ENCODE assay signal across 21 cellular contexts in genomic region chr10:105855791-105856190, GRCh38.
DNase-seq lines count a peak whose midpoint lies in the region; ATAC-seq and TF ChIP-seq lines count a peak whose summit lies in the region.
"Had no signal": no experiment of that assay in that cellular context is flagged by ENCODE, and none has a peak within 500 bp of the region (broad histone marks: within the 10 kb centered on the region; RNA-seq: fewer than 3 reads in every experiment).

No MANE protein-coding gene starts in this region.

- no peak overlapping the region for H3K4me3 Mint-ChIP-seq in MCF 10A (ENCODE audit: unreplicated experiment)
- H3K4me3 Mint-ChIP-seq: CD14-positive monocyte; CD4-positive, alpha-beta memory T cell; H9 had no signal

- DNase-seq in MCF 10A (ENCODE audit: unreplicated experiment), result peak; percentile 47
- no peak for DNase-seq in breast epithelium (ENCODE audit: low spot score in 2 of 2)
- DNase-seq in astrocyte of the hippocampus (ENCODE audit: low read depth, low spot score), result peak; percentile 77
- DNase-seq in thyroid gland, result peak; percentile 53 to 72
- DNase-seq in OCI-M2 (lab: John Stamatoyannopoulos, UW; ENCODE audit: unreplicated experiment), result no peak
- DNase-seq: 8988T; ACHN; AML-193; BE2C; Calu3; CD4-positive, alpha-beta memory T cell; COR-L47; DMS153; DND-41; GM23248; H9 had no signal

- H3K9me3 ChIP-seq in breast epithelium (no peaks in the 10 kb centered on the region), thyroid gland (no peaks in the 10 kb centered on the region)
- H3K9me3 ChIP-seq: A549; BE2C; BLaER1 treated with 17β-estradiol and CSF1 and Interleukin-3, amounts not matched to agents 10 nM and 100 nM had no signal

- no peaks in the 10 kb centered on the region for H3K36me3 Mint-ChIP-seq in MCF 10A (ENCODE audit: insufficient read depth, unreplicated experiment)
- H3K36me3 Mint-ChIP-seq: CD14-positive monocyte; CD4-positive, alpha-beta memory T cell had no signal

- no peak for TF ChIP-seq CTCF in MCF 10A (IDR thresholded peaks at IDR 0.05; ENCODE audit: unreplicated experiment)
- TF ChIP-seq CTCF in breast epithelium (IDR thresholded peaks at IDR 0.05), result no peak
- TF ChIP-seq CTCF in thyroid gland (IDR thresholded peaks at IDR 0.05), result no peak

- intact Hi-C loops in MCF 10A (cut with micrococcal nuclease), result no loop called here
- intact Hi-C loops in breast epithelium (cut with DNase I; ENCODE audit: low total_unique reads), result no loop called here
- intact Hi-C loops in thyroid gland (cut with DNase I), result no loop called here

- 20 to 43% methylated on average over 2 of the region's 2 CpGs for WGBS in thyroid gland, 2 donors

- H3K27me3 ChIP-seq in breast epithelium (no peaks in the 10 kb centered on the region), thyroid gland (no peaks in the 10 kb centered on the region)
- H3K27me3 ChIP-seq: BE2C; BLaER1 treated with 17β-estradiol and CSF1 and Interleukin-3, amounts not matched to agents 10 nM and 100 nM had no signal

- no peaks in the 10 kb centered on the region for H3K9me3 Mint-ChIP-seq in MCF 10A (ENCODE audit: unreplicated experiment)

- H3K27me3 Mint-ChIP-seq in MCF 10A (ENCODE audit: insufficient read depth, unreplicated experiment), result no peaks in the 10 kb centered on the region
- H3K27me3 Mint-ChIP-seq: CD4-positive, alpha-beta memory T cell had no signal

- CTCF ChIA-PET in MCF 10A (lab: Yijun Ruan, JAX), result no interaction called here

- no peaks in the 10 kb centered on the region for H3K36me3 ChIP-seq in breast epithelium
- no peaks in the 10 kb centered on the region for H3K36me3 ChIP-seq in thyroid gland
- H3K36me3 ChIP-seq: BE2C; BLaER1 treated with 17β-estradiol and CSF1 and Interleukin-3, amounts not matched to agents 10 nM and 100 nM had no signal

- no peak overlapping the region for H3K27ac Mint-ChIP-seq in MCF 10A (ENCODE audit: low read depth, unreplicated experiment)
- H3K27ac Mint-ChIP-seq: CD14-positive monocyte; CD4-positive, alpha-beta memory T cell; H9 had no signal

- H3K27ac ChIP-seq in breast epithelium, result no peak overlapping the region
- no peak overlapping the region for H3K27ac ChIP-seq in thyroid gland
- H3K27ac ChIP-seq: A549; BLaER1 treated with 17β-estradiol and CSF1 and Interleukin-3, amounts not matched to agents 10 nM and 100 nM; GM23248 had no signal

- no peaks in the 10 kb centered on the region for H3K4me1 Mint-ChIP-seq in MCF 10A (ENCODE audit: insufficient read depth, unreplicated experiment)
- H3K4me1 Mint-ChIP-seq: CD14-positive monocyte, H9 had no signal

- H3K4me1 ChIP-seq in breast epithelium (no peaks in the 10 kb centered on the region), thyroid gland (no peaks in the 10 kb centered on the region)
- H3K4me1 ChIP-seq: A549, BE2C had no signal

- no peak overlapping the region for H3K4me3 ChIP-seq in breast epithelium
- no peak overlapping the region for H3K4me3 ChIP-seq in thyroid gland (replicated peaks in 1 of 3)
- H3K4me3 ChIP-seq: A549; BLaER1 treated with 17β-estradiol and CSF1 and Interleukin-3, amounts not matched to agents 10 nM and 100 nM; GM23248 had no signal

- TF ChIP-seq POLR2A in breast epithelium (IDR thresholded peaks at IDR 0.05), result no peak
- TF ChIP-seq POLR2A in thyroid gland (IDR thresholded peaks at IDR 0.05), result no peak

- ATAC-seq in GM21423 (IDR thresholded peaks at IDR 0.05; ENCODE audit: unreplicated experiment), result no peak
- ATAC-seq: A549, HCT116 had no signal

- no TSS peak for BruUV-seq in MCF 10A (replicated peaks; lab: Mats Ljungman, UMichigan)

- POLR2A ChIA-PET in MCF 10A (lab: Yijun Ruan, JAX), result no interaction called here

Comparison
In these comparisons a context has a peak if more than half of its experiments do, and no peak if none do; other contexts are left out.
1. DNase-seq: peak in MCF 10A (single experiment), astrocyte of the hippocampus (single experiment) and thyroid gland (2 of 2); none in breast epithelium (0 of 2) and OCI-M2 (single experiment).